9 cellular contexts compared by ENCODE assay signal in the genomic region with DNA sequence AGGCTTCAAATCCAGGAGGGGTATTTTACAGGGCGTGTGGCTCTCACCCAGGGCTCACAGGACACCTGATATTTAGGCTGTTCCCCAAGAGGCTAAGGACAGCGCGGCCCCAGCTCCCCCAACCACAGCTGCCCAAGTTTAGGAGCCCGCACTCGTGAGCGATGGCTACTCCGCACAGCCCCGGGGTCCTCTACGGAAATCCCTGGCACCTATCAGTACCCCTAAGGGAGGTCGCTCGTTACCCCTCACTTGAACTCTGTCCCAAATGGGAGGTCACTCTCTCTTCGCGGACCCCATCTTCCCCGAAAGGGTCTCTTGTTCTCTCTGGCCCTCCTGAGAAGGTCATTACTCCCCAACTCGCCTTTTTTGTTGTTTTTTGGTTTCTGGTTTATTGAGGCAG. TPM values are rescaled to one million over a fixed set of nuclear protein-coding genes. Genes with fewer than 3 reads are reported as not detected.
DNase-seq lines count a peak whose midpoint lies in the region; ATAC-seq and TF ChIP-seq lines count a peak whose summit lies in the region.
"Had no signal": no experiment of that assay in that cellular context is flagged by ENCODE, and none has a peak within 500 bp of the region (broad histone marks: within the 10 kb centered on the region; RNA-seq: fewer than 3 reads in every experiment).

No MANE protein-coding gene starts in this region.

- no peak for TF ChIP-seq CTCF in tibial nerve (IDR thresholded peaks at IDR 0.05)

- H3K27ac Mint-ChIP-seq in activated naive CD4-positive, alpha-beta T cell treated with anti-CD3 and anti-CD28 coated beads, Interleukin-2, amount 10 ng/mL, durations not matched to agents 7 days and 5 days: peak overlapping the region; percentile 91
- H3K27ac Mint-ChIP-seq in activated CD8-positive, alpha-beta T cell treated with anti-CD3 and anti-CD28 coated beads, Interleukin-2, amount 10 ng/mL, durations not matched to agents 7 days and 5 days: peak overlapping the region; percentile 89

- H3K4me1 ChIP-seq in mononuclear cell (ENCODE audit: insufficient read depth, low read length) (peaks cover 40% of the 10 kb centered on the region), tibial nerve (peaks cover 0 to 30% (median 10%) of the 10 kb centered on the region in 4 donors)

- no peak for TF ChIP-seq POLR2A in tibial nerve (IDR thresholded peaks at IDR 0.05)

- CTCF ChIA-PET in activated naive CD4-positive, alpha-beta T cell treated with anti-CD3 and anti-CD28 coated beads, Interleukin-2, amount 10 ng/mL, durations not matched to agents 7 days and 5 days (lab: Charles Lee): interaction anchor here (0.9 kb wide), 1 partner anchor 98 kb away, joined by 3 read pairs; no protein-coding TSS in a partner anchor
- CTCF ChIA-PET in activated CD8-positive, alpha-beta T cell treated with anti-CD3 and anti-CD28 coated beads, Interleukin-2, amount 10 ng/mL, durations not matched to agents 7 days and 5 days (lab: Charles Lee): no interaction called here

- peak; percentile 23 for DNase-seq in activated naive CD4-positive, alpha-beta T cell treated with anti-CD3 and anti-CD28 coated beads, Interleukin-2, amount 10 ng/mL, durations not matched to agents 7 days and 5 days
- DNase-seq in activated naive CD4-positive, alpha-beta T cell (lab: John Stamatoyannopoulos, UW): no peak
- DNase-seq in activated CD8-positive, alpha-beta T cell treated with anti-CD3 and anti-CD28 coated beads, Interleukin-2, amount 10 ng/mL, durations not matched to agents 7 days and 5 days: no peak
- DNase-seq in tibial nerve (ENCODE audit: low spot score in 2 of 2) (no peak), iPS-NIHi7 (ENCODE audit: extremely low spot score) (no peak)

- peak overlapping the region in 3 of 4 donors; percentile 89 to 97 (median 96) for H3K27ac ChIP-seq in tibial nerve

- peak overlapping the region; percentile 85 for H3K4me3 Mint-ChIP-seq in activated naive CD4-positive, alpha-beta T cell treated with anti-CD3 and anti-CD28 coated beads, Interleukin-2, amount 10 ng/mL, durations not matched to agents 7 days and 5 days
- peak overlapping the region; percentile 78 for H3K4me3 Mint-ChIP-seq in activated CD8-positive, alpha-beta T cell treated with anti-CD3 and anti-CD28 coated beads, Interleukin-2, amount 10 ng/mL, durations not matched to agents 7 days and 5 days

- peaks cover 0 to 12% (median 0%) of the 10 kb centered on the region in 3 donors for H3K36me3 ChIP-seq in tibial nerve
- H3K36me3 ChIP-seq: adrenal gland had no signal

- TF ChIP-seq EP300 in tibial nerve (IDR thresholded peaks at IDR 0.05): no peak

- ATAC-seq in activated CD8-positive, alpha-beta T cell treated with anti-CD3 and anti-CD28 coated beads, Interleukin-2, amount 10 ng/mL, durations not matched to agents 7 days and 5 days: no peak
- no peak for ATAC-seq in GM21515 (IDR thresholded peaks at IDR 0.05; ENCODE audit: unreplicated experiment)
- no peak for ATAC-seq in HG02938 (IDR thresholded peaks at IDR 0.05; ENCODE audit: unreplicated experiment)

- peaks cover 7% of the 10 kb centered on the region for H3K27me3 Mint-ChIP-seq in activated naive CD4-positive, alpha-beta T cell treated with anti-CD3 and anti-CD28 coated beads, Interleukin-2, amount 10 ng/mL, durations not matched to agents 7 days and 5 days
- peaks cover 3% of the 10 kb centered on the region for H3K27me3 Mint-ChIP-seq in activated CD8-positive, alpha-beta T cell treated with anti-CD3 and anti-CD28 coated beads, Interleukin-2, amount 10 ng/mL, durations not matched to agents 7 days and 5 days (ENCODE audit: low read depth)

- POLR2A ChIA-PET in activated CD8-positive, alpha-beta T cell treated with anti-CD3 and anti-CD28 coated beads, Interleukin-2, amount 10 ng/mL, durations not matched to agents 7 days and 5 days (lab: Charles Lee): no interaction called here

- no peaks in the 10 kb centered on the region for H3K9me3 Mint-ChIP-seq in activated naive CD4-positive, alpha-beta T cell treated with anti-CD3 and anti-CD28 coated beads, Interleukin-2, amount 10 ng/mL, durations not matched to agents 7 days and 5 days
- no peaks in the 10 kb centered on the region for H3K9me3 Mint-ChIP-seq in activated CD8-positive, alpha-beta T cell treated with anti-CD3 and anti-CD28 coated beads, Interleukin-2, amount 10 ng/mL, durations not matched to agents 7 days and 5 days (ENCODE audit: insufficient read depth)

- peaks cover 21% of the 10 kb centered on the region for H3K36me3 Mint-ChIP-seq in activated naive CD4-positive, alpha-beta T cell treated with anti-CD3 and anti-CD28 coated beads, Interleukin-2, amount 10 ng/mL, durations not matched to agents 7 days and 5 days
- H3K36me3 Mint-ChIP-seq in activated CD8-positive, alpha-beta T cell treated with anti-CD3 and anti-CD28 coated beads, Interleukin-2, amount 10 ng/mL, durations not matched to agents 7 days and 5 days (ENCODE audit: low read depth): peaks cover 24% of the 10 kb centered on the region

- H3K4me3 ChIP-seq in mononuclear cell (ENCODE audit: low read length): peak overlapping the region; percentile 81
- peak overlapping the region in 3 of 4 donors; percentile 66 to 93 (median 81) for H3K4me3 ChIP-seq in tibial nerve

- H3K27me3 ChIP-seq in mononuclear cell (ENCODE audit: insufficient read depth, low read length) (no peaks in the 10 kb centered on the region), tibial nerve (no peaks in the 10 kb centered on the region)
- H3K27me3 ChIP-seq: adrenal gland had no signal

- WGBS in tibial nerve, 2 donors: 82 to 85% methylated on average over 15 of the region's 15 CpGs

- peaks cover 52% of the 10 kb centered on the region for H3K4me1 Mint-ChIP-seq in activated naive CD4-positive, alpha-beta T cell treated with anti-CD3 and anti-CD28 coated beads, Interleukin-2, amount 10 ng/mL, durations not matched to agents 7 days and 5 days
- H3K4me1 Mint-ChIP-seq in activated CD8-positive, alpha-beta T cell treated with anti-CD3 and anti-CD28 coated beads, Interleukin-2, amount 10 ng/mL, durations not matched to agents 7 days and 5 days (ENCODE audit: low read depth): peaks cover 38% of the 10 kb centered on the region

- H3K9me3 ChIP-seq in mononuclear cell (ENCODE audit: low read depth, low read length) (no peaks in the 10 kb centered on the region), tibial nerve (no peaks in the 10 kb centered on the region)
- H3K9me3 ChIP-seq: adrenal gland had no signal

RNA-seq across cellular contexts. Expression of a gene that starts 0.7 kb away (rescaled TPM):
- 10 to 100 TPM; 38.7 to 41.0 TPM for total RNA-seq in activated CD8-positive, alpha-beta T cell treated with anti-CD3 and anti-CD28 coated beads, Interleukin-2, amount 10 ng/mL, durations not matched to agents 7 days and 5 days
- total RNA-seq in mononuclear cell: 44.2 TPM
- 10 to 100 TPM; 20.1 to 57.2 (median 33.6) TPM for total RNA-seq in tibial nerve
